8 cellular contexts compared by ENCODE assay signal in genomic region chr1:111334169-111334568, GRCh38. TPM values are rescaled to one million over a fixed set of nuclear protein-coding genes. Genes with fewer than 3 reads are reported as not detected.
DNase-seq lines count a peak whose midpoint lies in the region; FAIRE-seq and TF ChIP-seq lines count a peak whose summit lies in the region.

No MANE protein-coding gene starts in this region.

- DNase-seq in AG09319 (ENCODE audit: extremely low read depth, low read depth) = peak; percentile 8
- peak; percentile 16 for DNase-seq in GM19239 (ENCODE audit: insufficient read length, low spot score)
- peak; percentile 60 for DNase-seq in activated naive CD4-positive, alpha-beta T cell treated with anti-CD3 and anti-CD28 coated beads, Interleukin-2, amount 50 U/mL, for 16 hours
- peak; percentile 57 for DNase-seq in hepatocyte (ENCODE audit: low spot score)
- peak in 2 of 3 experiments; percentile 31 to 32 for DNase-seq in stimulated activated CD4-positive, alpha-beta T cell treated with anti-CD3 and anti-CD28 coated beads, TNF-alpha, amount 100 ng/mL, for 4 hours (ENCODE audit: low read depth in 3 of 3)
- no peak for DNase-seq in ureter (ENCODE audit: low spot score)
- no peak for DNase-seq in glutamatergic neuron

- no peaks in the 10 kb centered on the region for H3K4me1 ChIP-seq in OCI-LY3 (ENCODE audit: low read length)
- no peaks in the 10 kb centered on the region for H3K4me1 ChIP-seq in hepatocyte (ENCODE audit: insufficient read depth)

- TF ChIP-seq CTCF in AG09319 (IDR thresholded peaks at IDR 0.05; ENCODE audit: low read depth, low read length) (peak; percentile 69), OCI-LY3 (IDR thresholded peaks at IDR 0.05; ENCODE audit: low read depth, low read length) (peak; percentile 55), hepatocyte (IDR thresholded peaks at IDR 0.05; ENCODE audit: poor library complexity) (peak; percentile 58), glutamatergic neuron (IDR thresholded peaks at IDR 0.05; ENCODE audit: partially characterized antibody, unreplicated experiment) (no peak)

- H3K27ac ChIP-seq in OCI-LY3 (ENCODE audit: low read length) = no peak overlapping the region
- H3K27ac ChIP-seq in hepatocyte = no peak overlapping the region

- no peaks in the 10 kb centered on the region for H3K9me2 ChIP-seq in hepatocyte (replicated peaks; ENCODE audit: insufficient read depth)

- H3K79me2 ChIP-seq in OCI-LY3 (ENCODE audit: low read length) (no peaks in the 10 kb centered on the region), hepatocyte (no peaks in the 10 kb centered on the region)

- H3K27me3 ChIP-seq in OCI-LY3 (ENCODE audit: low read depth, low read length) (no peaks in the 10 kb centered on the region), hepatocyte (no peaks in the 10 kb centered on the region)

- H3K9me3 Mint-ChIP-seq in glutamatergic neuron (ENCODE audit: unreplicated experiment) = peaks cover 4% of the 10 kb centered on the region

- H3K36me3 ChIP-seq in OCI-LY3 (replicated peaks; ENCODE audit: low read depth, low read length) (no peaks in the 10 kb centered on the region), hepatocyte (replicated peaks; ENCODE audit: insufficient read depth, low read depth) (no peaks in the 10 kb centered on the region)

- peaks cover 6% of the 10 kb centered on the region for H3K36me3 Mint-ChIP-seq in glutamatergic neuron (ENCODE audit: unreplicated experiment)

- H3K4me2 ChIP-seq in OCI-LY3 (ENCODE audit: low read length) (no peak overlapping the region), hepatocyte (no peak overlapping the region)

- H3K27ac Mint-ChIP-seq in glutamatergic neuron (ENCODE audit: unreplicated experiment) = no peak overlapping the region

- H3K9me3 ChIP-seq in OCI-LY3 (ENCODE audit: insufficient read depth, low read length) (no peaks in the 10 kb centered on the region), hepatocyte (ENCODE audit: low read depth) (no peaks in the 10 kb centered on the region)

- 26% methylated on average over 2 of the region's 2 CpGs for WGBS in hepatocyte (ENCODE audit: low lambda C conversion rate, missing lambda C conversion rate)

- H3K27me3 Mint-ChIP-seq in glutamatergic neuron (ENCODE audit: unreplicated experiment) = no peaks in the 10 kb centered on the region

- no peak overlapping the region for H2AFZ ChIP-seq in OCI-LY3 (ENCODE audit: low read depth, low read length)
- no peak overlapping the region for H2AFZ ChIP-seq in hepatocyte

- H3K4me1 Mint-ChIP-seq in glutamatergic neuron (ENCODE audit: low read depth, unreplicated experiment) = no peaks in the 10 kb centered on the region

- no peak overlapping the region for H3K4me3 ChIP-seq in OCI-LY3 (ENCODE audit: low read length)
- no peak overlapping the region for H3K4me3 ChIP-seq in hepatocyte

- H3K4me3 Mint-ChIP-seq in glutamatergic neuron (ENCODE audit: unreplicated experiment) = no peak overlapping the region

- H4K20me1 ChIP-seq in OCI-LY3 (ENCODE audit: insufficient read depth, low read length) = no peaks in the 10 kb centered on the region
- no peaks in the 10 kb centered on the region for H4K20me1 ChIP-seq in hepatocyte (ENCODE audit: insufficient read depth, poor library complexity, severe bottlenecking)

- FAIRE-seq in GM19239 (lab: Jason Lieb, UNC) = no peak

- H3K9ac ChIP-seq in OCI-LY3 (ENCODE audit: low read length) = no peak overlapping the region

RNA-seq across cellular contexts. Expression of gene CHIA, which starts 43.5 kb away (rescaled TPM):
- total RNA-seq in hepatocyte (0.28 TPM in 1 of 2 replicates, not detected in the other), ureter (not detected), glutamatergic neuron (ENCODE audit: unreplicated experiment) (not detected)
- polyA plus RNA-seq in hepatocyte = not detected in 2 replicates

Comparison
In these comparisons a context has a peak if more than half of its experiments do, and no peak if none do; other contexts are left out.
1. DNase-seq: peak in AG09319 (single experiment), GM19239 (single experiment), activated naive CD4-positive, alpha-beta T cell treated with anti-CD3 and anti-CD28 coated beads, Interleukin-2, amount 50 U/mL, for 16 hours (single experiment), hepatocyte (single experiment) and stimulated activated CD4-positive, alpha-beta T cell treated with anti-CD3 and anti-CD28 coated beads, TNF-alpha, amount 100 ng/mL, for 4 hours (2 of 3); none in ureter (single experiment) and glutamatergic neuron (single experiment).